ENCODE assay signal across 1 cellular context in genomic region chrX:48785525-48786214, GRCh38.
A peak's percentile ranks its signal among the peaks of the same experiment; 100 is the strongest.
TF ChIP-seq lines count a peak whose summit lies in the region.

No MANE protein-coding gene starts in this region.

TF ChIP-seq in K562, 482 proteins besides CTCF, POLR2A, EP300 and RAD21 (continued from another document and continues in another):
- no peak for TF ChIP-seq SRSF3 (IDR thresholded peaks at IDR 0.05; ENCODE audit: insufficient read depth, low read length)
- TF ChIP-seq RNF2 (IDR thresholded peaks at IDR 0.05) = peak; percentile 81
- TF ChIP-seq AFF4 (CRISPR knock-in tag; IDR thresholded peaks at IDR 0.05) = no peak
- peak; percentile 50; the same call in 1 of the 2 replicates for TF ChIP-seq SP1 (CRISPR knock-in tag; IDR thresholded peaks at IDR 0.05)
- 0 out of 2 replicates have a peak, but pooled peaks have one; percentile 46 for TF ChIP-seq CREB3 (tag; conservative IDR thresholded peaks at IDR 0.05; ENCODE audit: low read depth)
- TF ChIP-seq SNAPC5 (CRISPR knock-in tag; IDR thresholded peaks at IDR 0.05) = no peak
- no peak for TF ChIP-seq TFE3 (CRISPR knock-in tag; IDR thresholded peaks at IDR 0.05)
- TF ChIP-seq TFAP4 (CRISPR knock-in tag; IDR thresholded peaks at IDR 0.05; ENCODE audit: borderline replicate concordance) = peak; percentile 41; the same call in 1 of the 2 replicates
- peak; percentile 82 for TF ChIP-seq RBM39 (optimal IDR thresholded peaks at IDR 0.05; ENCODE audit: low read depth, low read length)
- no peak for TF ChIP-seq CLOCK (CRISPR knock-in tag; IDR thresholded peaks at IDR 0.05; ENCODE audit: borderline replicate concordance)
- TF ChIP-seq NFXL1 (CRISPR knock-in tag; IDR thresholded peaks at IDR 0.05) = no peak
- 0 out of 2 replicates have a peak, but pooled peaks have one; percentile 50 for TF ChIP-seq CBFB (CRISPR knock-in tag; IDR thresholded peaks at IDR 0.05)
- TF ChIP-seq STAT5B (CRISPR knock-in tag; IDR thresholded peaks at IDR 0.05) = no peak
- no peak for TF ChIP-seq PRPF4 (IDR thresholded peaks at IDR 0.05; ENCODE audit: insufficient read depth, low read depth, low read length, poor library complexity, severe bottlenecking)
- no peak for TF ChIP-seq ZNF324 (CRISPR knock-in tag; IDR thresholded peaks at IDR 0.05)
- 0 out of 2 replicates have a peak, but pooled peaks have one; percentile 33 for TF ChIP-seq ZNF668 (CRISPR knock-in tag; IDR thresholded peaks at IDR 0.05)
- 0 out of 2 replicates have a peak, but pooled peaks have one; percentile 12 for TF ChIP-seq NR4A1 (CRISPR knock-in tag; IDR thresholded peaks at IDR 0.05)
- peak; percentile 88 for TF ChIP-seq NR4A1 (tag; IDR thresholded peaks at IDR 0.05)
- 0 out of 2 replicates have a peak, but pooled peaks have one; percentile 35 for TF ChIP-seq PYGO2 (tag; IDR thresholded peaks at IDR 0.05)
- 0 out of 2 replicates have a peak, but pooled peaks have one; percentile 6 for TF ChIP-seq KLF6 (CRISPR knock-in tag; IDR thresholded peaks at IDR 0.05; ENCODE audit: borderline replicate concordance)
- 0 out of 2 replicates have a peak, but pooled peaks have one; percentile 37 for TF ChIP-seq PML (IDR thresholded peaks at IDR 0.05; ENCODE audit: low read length)
- TF ChIP-seq CBFA2T3 (IDR thresholded peaks at IDR 0.05) = no peak
- peak; percentile 91 for TF ChIP-seq ARID1B (IDR thresholded peaks at IDR 0.05)
- TF ChIP-seq RFX1 (IDR thresholded peaks at IDR 0.05) = no peak
- TF ChIP-seq ESRRA (IDR thresholded peaks at IDR 0.05; ENCODE audit: borderline replicate concordance, low read depth) = peak; percentile 44; the same call in 1 of the 2 replicates
- no peak for TF ChIP-seq KHSRP (IDR thresholded peaks at IDR 0.05)
- 0 out of 2 replicates have a peak, but pooled peaks have one; percentile 86 for TF ChIP-seq TRIM25 (IDR thresholded peaks at IDR 0.05; ENCODE audit: borderline replicate concordance)
- peak; percentile 90 for TF ChIP-seq SMAD4 (CRISPR knock-in tag; conservative IDR thresholded peaks at IDR 0.05)
- TF ChIP-seq SFPQ (IDR thresholded peaks at IDR 0.05; ENCODE audit: low read depth, low read length) = no peak
- peak; percentile 99 for TF ChIP-seq BCOR (IDR thresholded peaks at IDR 0.05)
- TF ChIP-seq MAZ (CRISPR knock-in tag; conservative IDR thresholded peaks at IDR 0.05 in 1 of 2, IDR thresholded peaks at IDR 0.05 in 1 of 2) = peak in 1 of 2 experiments; percentile 69; a peak in 2 of 4 replicates
- no peak for TF ChIP-seq ARID2 (IDR thresholded peaks at IDR 0.05)
- 0 out of 2 replicates have a peak, but pooled peaks have one; percentile 38 for TF ChIP-seq E2F3 (CRISPR knock-in tag; IDR thresholded peaks at IDR 0.05)
- no peak for TF ChIP-seq ARHGAP35 (IDR thresholded peaks at IDR 0.05; ENCODE audit: partially characterized antibody)
- no peak for TF ChIP-seq NFATC3 (IDR thresholded peaks at IDR 0.05)
- peak; percentile 54; the same call in 1 of the 2 replicates for TF ChIP-seq SOX6 (IDR thresholded peaks at IDR 0.05)
- no peak for TF ChIP-seq ZNF316 (IDR thresholded peaks at IDR 0.05)
- TF ChIP-seq RB1 (IDR thresholded peaks at IDR 0.05; ENCODE audit: low read depth) = no peak
- TF ChIP-seq SMARCE1 (IDR thresholded peaks at IDR 0.05) = peak; percentile 81; the same call in 1 of the 2 replicates
- TF ChIP-seq CXXC5 (CRISPR knock-in tag; IDR thresholded peaks at IDR 0.05) = peak; percentile 87
- TF ChIP-seq MIER1 (IDR thresholded peaks at IDR 0.05; ENCODE audit: low read depth) = 0 out of 2 replicates have a peak, but pooled peaks have one; percentile 38
- no peak for TF ChIP-seq CREB3L1 (IDR thresholded peaks at IDR 0.05; ENCODE audit: borderline replicate concordance, low read depth)
- peak; percentile 64; the same call in 1 of the 2 replicates for TF ChIP-seq THRB (CRISPR knock-in tag; conservative IDR thresholded peaks at IDR 0.05)
- no peak for TF ChIP-seq ZNF444 (CRISPR knock-in tag; IDR thresholded peaks at IDR 0.05)
- TF ChIP-seq TEAD4 (IDR thresholded peaks at IDR 0.05; ENCODE audit: low read length) = peak; percentile 70
- no peak for TF ChIP-seq TEAD4 (CRISPR knock-in tag; IDR thresholded peaks at IDR 0.05; ENCODE audit: borderline replicate concordance)
- 0 out of 2 replicates have a peak, but pooled peaks have one; percentile 29 for TF ChIP-seq E2F4 (CRISPR knock-in tag; IDR thresholded peaks at IDR 0.05; ENCODE audit: low read depth)
- TF ChIP-seq NFRKB (IDR thresholded peaks at IDR 0.05; ENCODE audit: low read depth) = peak; percentile 64; the same call in 1 of the 2 replicates
- TF ChIP-seq ZFX (CRISPR knock-in tag; IDR thresholded peaks at IDR 0.05) = peak; percentile 47; the same call in 1 of the 2 replicates
